8 cellular contexts compared by ENCODE assay signal in the genomic region with DNA sequence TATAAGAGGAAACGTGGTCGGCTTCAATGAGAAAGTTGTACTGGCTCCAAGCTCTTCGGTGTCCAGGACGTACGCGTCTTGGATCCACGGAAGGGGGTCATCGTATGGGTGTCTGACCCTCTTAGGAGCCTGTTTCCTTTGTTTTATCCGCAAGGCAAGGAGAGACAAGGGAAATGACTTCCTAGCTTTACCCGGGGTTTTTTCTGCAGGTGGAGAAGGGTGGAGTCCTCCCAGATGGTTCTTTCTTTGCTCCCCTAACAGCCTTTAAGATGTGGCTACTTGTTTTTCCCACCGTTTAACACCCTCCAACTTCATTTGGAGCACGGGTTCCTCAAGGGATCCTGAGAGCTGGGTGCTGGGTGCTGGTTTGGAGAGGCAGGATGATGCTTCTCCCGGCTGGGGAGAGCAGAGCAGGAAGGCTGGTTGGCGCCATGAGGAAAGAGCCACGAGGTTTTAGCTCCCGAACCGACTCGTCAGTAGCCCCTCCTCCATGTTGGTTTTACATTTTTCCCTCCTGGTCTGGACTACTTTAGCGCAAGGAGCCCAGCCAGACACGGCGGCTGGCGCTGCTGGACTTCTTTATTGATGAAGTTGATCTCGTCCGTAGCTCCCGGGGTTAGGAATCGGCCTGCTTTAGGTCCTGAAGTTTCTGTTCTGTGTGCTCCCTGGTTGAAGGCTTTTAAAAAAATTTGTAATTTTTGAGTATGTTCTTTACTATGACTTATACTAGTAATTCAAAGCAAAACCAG. TPM values are rescaled to one million over a fixed set of nuclear protein-coding genes. Genes with fewer than 3 reads are reported as not detected.
DNase-seq lines count a peak whose midpoint lies in the region; ATAC-seq and TF ChIP-seq lines count a peak whose summit lies in the region.

No MANE protein-coding gene starts in this region.

- H3K4me1 ChIP-seq in HUES48 (ENCODE audit: control insufficient read depth, insufficient read depth, low read length) = peaks cover 21% of the 10 kb centered on the region
- peaks cover 6% of the 10 kb centered on the region for H3K4me1 ChIP-seq in cardiac muscle cell (ENCODE audit: low read depth)
- peaks cover 24% of the 10 kb centered on the region for H3K4me1 ChIP-seq in osteoblast (ENCODE audit: insufficient read depth, low read length)

- H3K4me3 Mint-ChIP-seq in activated naive CD8-positive, alpha-beta T cell treated with anti-CD3 and anti-CD28 coated beads, Interleukin-2, amount 50 U/mL, for 24 hours = peak overlapping the region; percentile 96

- H3K27me3 ChIP-seq in HUES48 (ENCODE audit: control insufficient read depth, insufficient read depth, low read length) (no peaks in the 10 kb centered on the region), cardiac muscle cell (no peaks in the 10 kb centered on the region), osteoblast (ENCODE audit: insufficient read depth, low read length) (no peaks in the 10 kb centered on the region)

- peaks cover 3% of the 10 kb centered on the region for H3K27me3 Mint-ChIP-seq in activated naive CD8-positive, alpha-beta T cell treated with anti-CD3 and anti-CD28 coated beads, Interleukin-2, amount 50 U/mL, for 24 hours

- H3K4me1 Mint-ChIP-seq in activated naive CD8-positive, alpha-beta T cell treated with anti-CD3 and anti-CD28 coated beads, Interleukin-2, amount 50 U/mL, for 24 hours = peaks cover 26% of the 10 kb centered on the region

- H3K36me3 ChIP-seq in HUES48 (ENCODE audit: control insufficient read depth, insufficient read depth, low read length) (no peaks in the 10 kb centered on the region), cardiac muscle cell (no peaks in the 10 kb centered on the region), osteoblast (ENCODE audit: insufficient read depth, low read length) (no peaks in the 10 kb centered on the region)

- H3K27ac ChIP-seq in HUES48 (ENCODE audit: low read depth, low read length) = peak overlapping the region; percentile 91
- H3K27ac ChIP-seq in cardiac muscle cell = no peak overlapping the region
- peak overlapping the region; percentile 91 for H3K27ac ChIP-seq in osteoblast (ENCODE audit: low read depth, low read length)

- H3K9me3 Mint-ChIP-seq in activated naive CD8-positive, alpha-beta T cell treated with anti-CD3 and anti-CD28 coated beads, Interleukin-2, amount 50 U/mL, for 24 hours = no peaks in the 10 kb centered on the region

- H3K9me3 ChIP-seq in HUES48 (ENCODE audit: control insufficient read depth, insufficient read depth, low read length) (no peaks in the 10 kb centered on the region), cardiac muscle cell (ENCODE audit: low read depth) (no peaks in the 10 kb centered on the region), osteoblast (ENCODE audit: low read depth, low read length) (no peaks in the 10 kb centered on the region)

- peak overlapping the region; percentile 96 for H3K27ac Mint-ChIP-seq in activated naive CD8-positive, alpha-beta T cell treated with anti-CD3 and anti-CD28 coated beads, Interleukin-2, amount 50 U/mL, for 24 hours

- H3K36me3 Mint-ChIP-seq in activated naive CD8-positive, alpha-beta T cell treated with anti-CD3 and anti-CD28 coated beads, Interleukin-2, amount 50 U/mL, for 24 hours (ENCODE audit: low read depth) = peaks cover 27% of the 10 kb centered on the region

- DNase-seq in DMS 273 treated with DMSO at 0.1 percent for 48 hours (lab: John Stamatoyannopoulos, UW) (peak; percentile 64), NOMO-1 (lab: John Stamatoyannopoulos, UW; ENCODE audit: unreplicated experiment in 2 of 2) (peak; percentile 30 to 63), cardiac muscle cell (ENCODE audit: low read depth in 1 of 2, low spot score in 1 of 2) (peak; percentile 74 to 87), osteoblast (ENCODE audit: insufficient read length, low spot score, missing footprints) (peak; percentile 95)
- DNase-seq in activated naive CD8-positive, alpha-beta T cell treated with anti-CD3 and anti-CD28 coated beads, Interleukin-2, amount 50 U/mL, for 24 hours = peak; percentile 37
- DNase-seq in activated effector memory CD4-positive, alpha-beta T cell treated with Interleukin-2 at 50 U/mL for 16 hours = no peak

- peak overlapping the region; percentile 85 for H2AFZ ChIP-seq in osteoblast (ENCODE audit: low read length)

- H3K4me2 ChIP-seq in osteoblast (ENCODE audit: insufficient read depth, low read length) = peak overlapping the region; percentile 95

- peak overlapping the region; percentile 95 for H3K4me3 ChIP-seq in HUES48 (ENCODE audit: low read depth, low read length)
- peak overlapping the region; percentile 73 for H3K4me3 ChIP-seq in cardiac muscle cell
- H3K4me3 ChIP-seq in osteoblast (ENCODE audit: insufficient read depth, low read length) = peak overlapping the region; percentile 81

- H3K9ac ChIP-seq in HUES48 (ENCODE audit: low read depth, low read length) = peak overlapping the region; percentile 95

- H4K20me1 ChIP-seq in osteoblast (ENCODE audit: insufficient read depth, low read length) = peaks cover 21% of the 10 kb centered on the region

- ATAC-seq in GM19452 (IDR thresholded peaks at IDR 0.05; ENCODE audit: unreplicated experiment) = peak; percentile 2
- peak; percentile 11 for ATAC-seq in activated naive CD8-positive, alpha-beta T cell treated with anti-CD3 and anti-CD28 coated beads, Interleukin-2, amount 50 U/mL, for 24 hours

- peaks cover 58% of the 10 kb centered on the region for H3K79me2 ChIP-seq in osteoblast (ENCODE audit: insufficient read depth, low read length)

- TF ChIP-seq CTCF in cardiac muscle cell (IDR thresholded peaks at IDR 0.05; ENCODE audit: low read depth, low read length) (no peak), osteoblast (IDR thresholded peaks at IDR 0.05; ENCODE audit: extremely low read depth, low read depth, low read length) (no peak)

RNA-seq across cellular contexts. Expression of gene UCK2, which starts 1.3 kb away (rescaled TPM):
- total RNA-seq in cardiac muscle cell (28.3 and 29.6 TPM in 2 replicates), osteoblast (63.9 and 74.2 TPM in 2 replicates)
- polyA plus RNA-seq in cardiac muscle cell = 19.0 and 28.2 TPM in 2 replicates
